Comparison of ENCODE assay signal across 1 cellular context in genomic region chr5:119346404-119346803, GRCh38.
TF ChIP-seq lines count a peak whose summit lies in the region.

No MANE protein-coding gene starts in this region.

TF ChIP-seq in SK-N-SH, 30 proteins besides CTCF, POLR2A, EP300 and RAD21 (continued from another document):
- no peak for TF ChIP-seq REST (IDR thresholded peaks at IDR 0.05; ENCODE audit: low read depth, low read length)
- TF ChIP-seq CHD2 (IDR thresholded peaks at IDR 0.05; ENCODE audit: low read length, partially characterized antibody): no peak
- no peak for TF ChIP-seq IRF3 (IDR thresholded peaks at IDR 0.05; ENCODE audit: low read depth, low read length)
- no peak for TF ChIP-seq EZH2phosphoT487 (IDR thresholded peaks at IDR 0.05; ENCODE audit: borderline replicate concordance, low read depth)
- no peak for TF ChIP-seq SIN3A (IDR thresholded peaks at IDR 0.05; ENCODE audit: borderline replicate concordance, low read depth, low read length)
- no peak for TF ChIP-seq RXRA (IDR thresholded peaks at IDR 0.05; ENCODE audit: borderline replicate concordance, low read depth)
- no peak for TF ChIP-seq JUND (IDR thresholded peaks at IDR 0.05)
- no peak for TF ChIP-seq TEAD4 (IDR thresholded peaks at IDR 0.05; ENCODE audit: borderline replicate concordance, insufficient read depth)
- TF ChIP-seq POLR2AphosphoS5 (IDR thresholded peaks at IDR 0.05; ENCODE audit: low read depth, low read length): no peak
- TF ChIP-seq SMC3 (IDR thresholded peaks at IDR 0.05; ENCODE audit: low read depth, low read length): no peak
- no peak for TF ChIP-seq NFIC (IDR thresholded peaks at IDR 0.05; ENCODE audit: borderline replicate concordance)
- TF ChIP-seq, protein P1, sequence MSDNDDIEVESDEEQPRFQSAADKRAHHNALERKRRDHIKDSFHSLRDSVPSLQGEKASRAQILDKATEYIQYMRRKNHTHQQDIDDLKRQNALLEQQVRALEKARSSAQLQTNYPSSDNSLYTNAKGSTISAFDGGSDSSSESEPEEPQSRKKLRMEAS (IDR thresholded peaks at IDR 0.05; ENCODE audit: low read depth): no peak
- TF ChIP-seq YY1 (IDR thresholded peaks at IDR 0.05; ENCODE audit: low read depth): no peak
- TF ChIP-seq USF2 (IDR thresholded peaks at IDR 0.05; ENCODE audit: borderline replicate concordance, low read depth, low read length): no peak
- no peak for TF ChIP-seq MXI1 (IDR thresholded peaks at IDR 0.05; ENCODE audit: low read depth, low read length)
- TF ChIP-seq FOSL2 (IDR thresholded peaks at IDR 0.05; ENCODE audit: borderline replicate concordance, low read depth): no peak
- TF ChIP-seq FOXM1 (IDR thresholded peaks at IDR 0.05; ENCODE audit: low read depth): no peak
- no peak for TF ChIP-seq MEF2A (IDR thresholded peaks at IDR 0.05; ENCODE audit: borderline replicate concordance, low read depth)
- no peak for TF ChIP-seq GABPA (IDR thresholded peaks at IDR 0.05; ENCODE audit: low read depth)
